In genomic region chr1:17001760-17002523, GRCh38 we compare ENCODE assay signal across 14 cellular contexts.
DNase-seq lines count a peak whose midpoint lies in the region; ATAC-seq lines count a peak whose summit lies in the region.
"Had no signal": no experiment of that assay in that cellular context is flagged by ENCODE, and none has a peak within 500 bp of the region (broad histone marks: within the 10 kb centered on the region; RNA-seq: fewer than 3 reads in every experiment).

No MANE protein-coding gene starts in this region.

- DNase-seq in stimulated activated naive CD8-positive, alpha-beta T cell treated with anti-CD3 and anti-CD28 coated beads, Interleukin-15, Interleukin-2, amounts not matched to agents 100 U/mL and 50 U/mL, for 24 hours, result no peak
- DNase-seq in stimulated activated naive CD8-positive, alpha-beta T cell treated with anti-CD3 and anti-CD28 coated beads, Interleukin-15, amount 100 ng/mL, for 72 hours, result no peak
- DNase-seq in HuH-7.5 (ENCODE audit: low spot score), result peak; percentile 11
- DNase-seq in hepatic stellate cell (ENCODE audit: low spot score), result peak; percentile 4
- no peak for DNase-seq in NCI-H2081 (lab: John Stamatoyannopoulos, UW)
- no peak for DNase-seq in activated gamma-delta T cell treated with Interleukin-2 at 50 U/mL for 16 hours
- DNase-seq: CD4-positive, alpha-beta memory T cell; DMS153; DMS79; GDM1; GOT3; H9 had no signal

- no peak overlapping the region for H3K4me3 Mint-ChIP-seq in stimulated activated naive CD8-positive, alpha-beta T cell treated with anti-CD3 and anti-CD28 coated beads, Interleukin-15, amount 100 ng/mL, for 72 hours
- H3K4me3 Mint-ChIP-seq: CD14-positive monocyte; CD4-positive, alpha-beta memory T cell; H9 had no signal

- no peaks in the 10 kb centered on the region for H3K27me3 Mint-ChIP-seq in stimulated activated naive CD8-positive, alpha-beta T cell treated with anti-CD3 and anti-CD28 coated beads, Interleukin-15, amount 100 ng/mL, for 72 hours
- H3K27me3 Mint-ChIP-seq: CD4-positive, alpha-beta memory T cell had no signal

- peak; percentile 33 for ATAC-seq in stimulated activated naive CD8-positive, alpha-beta T cell treated with anti-CD3 and anti-CD28 coated beads, Interleukin-15, Interleukin-2, amounts not matched to agents 100 U/mL and 50 U/mL, for 24 hours
- ATAC-seq in stimulated activated naive CD8-positive, alpha-beta T cell treated with anti-CD3 and anti-CD28 coated beads, Interleukin-15, amount 100 ng/mL, for 72 hours, result no peak
- ATAC-seq: A549 had no signal

- no peaks in the 10 kb centered on the region for H3K4me1 Mint-ChIP-seq in stimulated activated naive CD8-positive, alpha-beta T cell treated with anti-CD3 and anti-CD28 coated beads, Interleukin-15, amount 100 ng/mL, for 72 hours
- H3K4me1 Mint-ChIP-seq: CD14-positive monocyte; CD4-positive, alpha-beta memory T cell had no signal

- no peak overlapping the region for H3K27ac Mint-ChIP-seq in stimulated activated naive CD8-positive, alpha-beta T cell treated with anti-CD3 and anti-CD28 coated beads, Interleukin-15, amount 100 ng/mL, for 72 hours
- H3K27ac Mint-ChIP-seq: CD4-positive, alpha-beta memory T cell; H9 had no signal

- no peaks in the 10 kb centered on the region for H3K9me3 Mint-ChIP-seq in stimulated activated naive CD8-positive, alpha-beta T cell treated with anti-CD3 and anti-CD28 coated beads, Interleukin-15, amount 100 ng/mL, for 72 hours
- H3K9me3 Mint-ChIP-seq: CD4-positive, alpha-beta memory T cell; H9 had no signal

Comparison
In these comparisons a context has a peak if more than half of its experiments do, and no peak if none do; other contexts are left out.
1. DNase-seq: peak in HuH-7.5 (single experiment) and hepatic stellate cell (single experiment); none in stimulated activated naive CD8-positive, alpha-beta T cell treated with anti-CD3 and anti-CD28 coated beads, Interleukin-15, Interleukin-2, amounts not matched to agents 100 U/mL and 50 U/mL, for 24 hours (single experiment), stimulated activated naive CD8-positive, alpha-beta T cell treated with anti-CD3 and anti-CD28 coated beads, Interleukin-15, amount 100 ng/mL, for 72 hours (0 of 2), NCI-H2081 (0 of 2) and activated gamma-delta T cell treated with Interleukin-2 at 50 U/mL for 16 hours (single experiment).